ENCODE assay signal across 8 cellular contexts in genomic region chr17:81481815-81482505, GRCh38. TPM values are rescaled to one million over a fixed set of nuclear protein-coding genes. Genes with fewer than 3 reads are reported as not detected.
A peak's percentile ranks its signal among the peaks of the same experiment; 100 is the strongest.
DNase-seq lines count a peak whose midpoint lies in the region; ATAC-seq and TF ChIP-seq lines count a peak whose summit lies in the region.

No MANE protein-coding gene starts in this region.

- no peak for ATAC-seq in natural killer cell treated with Interleukin-12 subunit alpha and Interleukin-12 subunit beta and Interleukin-15 and Interleukin-18, amount 100 ng/mL, for 72 hours
- ATAC-seq in GM21515 (IDR thresholded peaks at IDR 0.05; ENCODE audit: unreplicated experiment) (no peak), GM21526 (IDR thresholded peaks at IDR 0.05; ENCODE audit: low FRiP score, unreplicated experiment) (no peak), GM18907 (IDR thresholded peaks at IDR 0.05; ENCODE audit: unreplicated experiment) (no peak)

- no peaks in the 10 kb centered on the region for H3K9me3 ChIP-seq in right atrium auricular region

- intact Hi-C loops in cardiac septum (cut with DNase I) = loop anchor here (2.0 to 5.0 kb wide), 3 partner anchors 55 to 190 kb away; partner anchors contain the start of gene BAHCC1
- intact Hi-C loops in dorsolateral prefrontal cortex (cut with DNase I) = loop anchor here (2.0 to 5.0 kb wide), 6 partner anchors 50 to 190 kb away; partner anchors contain the start of genes BAHCC1 (in 1 of the 2) and SLC38A10 (in 1 of the 2)

- H3K4me3 Mint-ChIP-seq in natural killer cell treated with Interleukin-12 subunit alpha and Interleukin-12 subunit beta and Interleukin-15 and Interleukin-18, amount 100 ng/mL, for 72 hours = peak overlapping the region; percentile 44

- H3K36me3 ChIP-seq in right atrium auricular region = no peaks in the 10 kb centered on the region

- H3K4me1 Mint-ChIP-seq in natural killer cell treated with Interleukin-12 subunit alpha and Interleukin-12 subunit beta and Interleukin-15 and Interleukin-18, amount 100 ng/mL, for 72 hours (ENCODE audit: low read depth in 2 of 2) = peaks cover 0 to 12% of the 10 kb centered on the region in 2 donors

- no peak for DNase-seq in right atrium auricular region (ENCODE audit: low spot score)
- no peak for DNase-seq in cardiac septum (ENCODE audit: low spot score)
- DNase-seq in dorsolateral prefrontal cortex = no peak
- DNase-seq in natural killer cell treated with Interleukin-12 subunit alpha and Interleukin-12 subunit beta and Interleukin-15 and Interleukin-18, amount 100 ng/mL, for 72 hours (ENCODE audit: low spot score) = no peak
- DNase-seq in NCI-H2081 treated with DMSO at 0.1 percent for 48 hours (lab: John Stamatoyannopoulos, UW) = no peak

- no peaks in the 10 kb centered on the region for H3K9me3 Mint-ChIP-seq in natural killer cell treated with Interleukin-12 subunit alpha and Interleukin-12 subunit beta and Interleukin-15 and Interleukin-18, amount 100 ng/mL, for 72 hours

- no peaks in the 10 kb centered on the region for H3K36me3 Mint-ChIP-seq in natural killer cell treated with Interleukin-12 subunit alpha and Interleukin-12 subunit beta and Interleukin-15 and Interleukin-18, amount 100 ng/mL, for 72 hours

- H3K4me3 ChIP-seq in right atrium auricular region (peak overlapping the region; percentile 50 to 60), dorsolateral prefrontal cortex (peak overlapping the region; percentile 46 to 94 (median 70))

- H3K4me1 ChIP-seq in right atrium auricular region = peaks cover 0 to 47% of the 10 kb centered on the region in 2 donors

- peak overlapping the region in 1 of 2 donors; percentile 52 for H3K27ac ChIP-seq in right atrium auricular region
- H3K27ac ChIP-seq in dorsolateral prefrontal cortex = peak overlapping the region in 33 of 59 donors; percentile 4 to 86 (median 60)

- TF ChIP-seq CTCF in right atrium auricular region (IDR thresholded peaks at IDR 0.05) = no peak
- TF ChIP-seq CTCF in dorsolateral prefrontal cortex (IDR thresholded peaks at IDR 0.05 in 54 of 56, conservative IDR thresholded peaks at IDR 0.05 in 2 of 56; ENCODE audit: low read depth in 1 of 56, partially characterized antibody in 56 of 56) = no peak

- H3K27me3 Mint-ChIP-seq in natural killer cell treated with Interleukin-12 subunit alpha and Interleukin-12 subunit beta and Interleukin-15 and Interleukin-18, amount 100 ng/mL, for 72 hours = peaks cover 14 to 18% of the 10 kb centered on the region in 2 donors

- H3K27me3 ChIP-seq in right atrium auricular region (no peaks in the 10 kb centered on the region), dorsolateral prefrontal cortex (no peaks in the 10 kb centered on the region)

- H3K27ac Mint-ChIP-seq in natural killer cell treated with Interleukin-12 subunit alpha and Interleukin-12 subunit beta and Interleukin-15 and Interleukin-18, amount 100 ng/mL, for 72 hours = no peak overlapping the region

RNA-seq across cellular contexts. Expression of gene ACTG1, which starts 30.6 kb away (rescaled TPM):
- 1,000 to 10,000 TPM; 1,076 to 1,610 TPM for total RNA-seq in right atrium auricular region
- 634 TPM for total RNA-seq in cardiac septum
- 1,000 to 10,000 TPM in 85 of 120 experiments, 100 to 1,000 TPM in 35; 558 to 1,589 (median 1,117) TPM for total RNA-seq in dorsolateral prefrontal cortex
- 1,000 to 10,000 TPM; 4,962 to 5,145 TPM for total RNA-seq in natural killer cell treated with Interleukin-12 subunit alpha and Interleukin-12 subunit beta and Interleukin-15 and Interleukin-18, amount 100 ng/mL, for 72 hours

RNA-seq across cellular contexts. Expression of gene FSCN2, which starts 46.2 kb away (rescaled TPM):
- total RNA-seq in right atrium auricular region (under 1 TPM; 0.63 to 0.74 TPM), cardiac septum (1.1 TPM), dorsolateral prefrontal cortex (1 to 10 TPM in 111 of 120 experiments, under 1 TPM in 9; 0.52 to 5.1 (median 2.0) TPM)
- total RNA-seq in natural killer cell treated with Interleukin-12 subunit alpha and Interleukin-12 subunit beta and Interleukin-15 and Interleukin-18, amount 100 ng/mL, for 72 hours = under 1 TPM; 0.21 to 0.64 TPM
